In the genomic region with DNA sequence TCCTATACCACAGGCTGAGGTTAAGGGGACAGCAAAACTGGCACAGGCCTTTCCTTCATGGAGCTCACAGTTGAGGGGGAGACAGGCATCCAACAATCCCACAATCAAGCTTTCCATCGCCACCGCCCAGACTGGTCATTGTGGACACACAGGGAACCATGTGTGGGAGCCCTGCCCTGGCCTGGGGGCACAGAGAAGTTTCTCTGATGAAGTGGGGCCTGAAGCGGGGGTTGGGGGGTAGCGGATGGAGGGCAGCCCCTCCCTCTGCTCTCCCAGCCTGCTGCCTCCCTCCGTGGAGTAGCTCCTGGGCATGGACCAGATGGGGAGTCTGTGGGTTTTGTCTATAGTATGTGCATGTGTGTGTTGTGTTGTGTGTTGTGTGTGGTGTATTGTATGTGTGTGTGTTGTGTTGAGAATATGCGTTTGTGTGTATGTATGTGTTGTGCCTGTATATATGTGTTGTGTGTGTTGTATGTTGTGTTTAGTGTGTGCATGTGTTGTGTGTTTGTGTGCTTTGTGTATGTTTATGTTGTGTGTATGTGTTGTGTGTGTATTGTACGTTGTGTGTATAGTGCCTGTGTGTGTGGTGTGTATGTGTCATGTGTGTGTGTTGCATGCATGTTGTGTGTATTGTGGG, we compare ENCODE assay signal across 24 cellular contexts.
"Had no signal": no experiment of that assay in that cellular context is flagged by ENCODE, and none has a peak within 500 bp of the region (broad histone marks: within the 10 kb centered on the region; RNA-seq: fewer than 3 reads in every experiment).

No MANE protein-coding gene starts in this region.

- H2AFZ ChIP-seq: hepatocyte had no signal

- H3K9me3 Mint-ChIP-seq: activated T-cell treated with anti-CD3 and anti-CD28 coated beads, Interleukin-2, amount 50 U/mL, for 24 hours; activated T-helper 17 cell treated with anti-CD3 and anti-CD28 coated beads, Interleukin-2, amount 50 U/mL, for 72 hours had no signal

- H3K27ac Mint-ChIP-seq: activated naive CD8-positive, alpha-beta T cell treated with anti-CD3 and anti-CD28 coated beads, Interleukin-2, amount 10 ng/mL, durations not matched to agents 7 days and 5 days; activated T-cell treated with anti-CD3 and anti-CD28 coated beads, Interleukin-2, amount 50 U/mL, for 24 hours; activated T-helper 17 cell treated with anti-CD3 and anti-CD28 coated beads, Interleukin-2, amount 50 U/mL, for 72 hours had no signal

- H3K36me3 ChIP-seq: brain microvascular endothelial cell, left lung, ovary, prostate gland, spleen, upper lobe of right lung had no signal

- DNase-seq: activated CD4-positive, alpha-beta T cell treated with anti-CD3 and anti-CD28 coated beads for 1 hour; activated CD8-positive, alpha-beta memory T cell treated with anti-CD3 and anti-CD28 coated beads for 24 hours; activated CD8-positive, alpha-beta memory T cell treated with anti-CD3 and anti-CD28 coated beads, Interleukin-2, amount 50 U/mL, for 4 hours; activated naive CD8-positive, alpha-beta T cell treated with anti-CD3 and anti-CD28 coated beads, Interleukin-2, amount 10 ng/mL, durations not matched to agents 7 days and 5 days; activated T-cell treated with anti-CD3 and anti-CD28 coated beads, Interleukin-2, amount 50 U/mL, for 24 hours; brain microvascular endothelial cell; central memory CD4-positive, alpha-beta T cell; effector memory CD8-positive, alpha-beta T cell; foreskin melanocyte; kidney glomerular epithelial cell; left lung; naive B cell; ovary; stimulated activated CD4-positive, alpha-beta T cell treated with anti-CD3 and anti-CD28 coated beads, Interleukin-4, amount 100 ng/mL, for 1 hour; upper lobe of right lung had no signal

- H3K27me3 ChIP-seq: hepatocyte, left lung, ovary, spleen, upper lobe of right lung had no signal

- H3K4me3 Mint-ChIP-seq: activated naive CD8-positive, alpha-beta T cell treated with anti-CD3 and anti-CD28 coated beads, Interleukin-2, amount 10 ng/mL, durations not matched to agents 7 days and 5 days; activated T-cell treated with anti-CD3 and anti-CD28 coated beads, Interleukin-2, amount 50 U/mL, for 24 hours; activated T-helper 17 cell treated with anti-CD3 and anti-CD28 coated beads, Interleukin-2, amount 50 U/mL, for 72 hours; effector memory CD8-positive, alpha-beta T cell had no signal

- H3K4me3 ChIP-seq: hepatocyte, left lung, lung, ovary, prostate gland, spleen, upper lobe of right lung had no signal

- H3K79me2 ChIP-seq: hepatocyte had no signal

- H3K27me3 Mint-ChIP-seq: activated T-cell treated with anti-CD3 and anti-CD28 coated beads, Interleukin-2, amount 50 U/mL, for 24 hours; activated T-helper 17 cell treated with anti-CD3 and anti-CD28 coated beads, Interleukin-2, amount 50 U/mL, for 72 hours; effector memory CD8-positive, alpha-beta T cell had no signal

- H3K36me3 Mint-ChIP-seq: naive B cell had no signal

- H3K4me2 ChIP-seq: hepatocyte had no signal

- H3K9me3 ChIP-seq: left lung, ovary, prostate gland, upper lobe of right lung had no signal

- ATAC-seq: effector memory CD8-positive, alpha-beta T cell; esophagus mucosa; left lung had no signal

- H3K4me1 Mint-ChIP-seq: activated T-helper 17 cell treated with anti-CD3 and anti-CD28 coated beads, Interleukin-2, amount 50 U/mL, for 72 hours had no signal

- H3K4me1 ChIP-seq: left lung, prostate gland, spleen, upper lobe of right lung had no signal

- H3K27ac ChIP-seq: brain microvascular endothelial cell, hepatocyte, left lung, ovary, prostate gland, spleen, upper lobe of right lung had no signal

- FAIRE-seq: colon, endothelial cell of umbilical vein, TTC549 had no signal
